ENCODE assay signal across 26 cellular contexts in genomic region chr1:223009421-223009820, GRCh38.
DNase-seq lines count a peak whose midpoint lies in the region; ATAC-seq and TF ChIP-seq lines count a peak whose summit lies in the region.
"Had no signal": no experiment of that assay in that cellular context is flagged by ENCODE, and none has a peak within 500 bp of the region (broad histone marks: within the 10 kb centered on the region; RNA-seq: fewer than 3 reads in every experiment).

No MANE protein-coding gene starts in this region.

- peaks cover 14% of the 10 kb centered on the region for H3K4me1 ChIP-seq in endodermal cell (ENCODE audit: control insufficient read depth, insufficient read depth, low read length)
- H3K4me1 ChIP-seq in thyroid gland = peaks cover 15 to 44% of the 10 kb centered on the region in 2 donors

- no peaks in the 10 kb centered on the region for H3K9me3 ChIP-seq in endodermal cell (ENCODE audit: control insufficient read depth, low read length)
- no peaks in the 10 kb centered on the region for H3K9me3 ChIP-seq in thyroid gland
- H3K9me3 ChIP-seq: SK-N-SH had no signal

- H3K27ac ChIP-seq in endodermal cell (ENCODE audit: low read depth, low read length) (no peak overlapping the region), thyroid gland (peak overlapping the region in 2 of 3 donors; percentile 3 to 30)
- H3K27ac ChIP-seq: BLaER1 treated with 17β-estradiol and CSF1 and Interleukin-3, amounts not matched to agents 10 nM and 100 nM; KMS-11 had no signal

- no peak for TF ChIP-seq POLR2A in thyroid gland (IDR thresholded peaks at IDR 0.05)

- H3K4me1 Mint-ChIP-seq in endodermal cell (peaks cover 49% of the 10 kb centered on the region), nephron progenitor cell (peaks cover 100% of the 10 kb centered on the region)

- H3K27ac Mint-ChIP-seq in endodermal cell (peak overlapping the region; percentile 34), nephron progenitor cell (peak overlapping the region; percentile 86)
- H3K27ac Mint-ChIP-seq: CD8-positive, alpha-beta T cell; HFFc6 had no signal

- H3K9me3 Mint-ChIP-seq in endodermal cell = no peaks in the 10 kb centered on the region
- no peaks in the 10 kb centered on the region for H3K9me3 Mint-ChIP-seq in nephron progenitor cell
- H3K9me3 Mint-ChIP-seq: CD8-positive, alpha-beta T cell; HFFc6 had no signal

- H3K36me3 Mint-ChIP-seq in endodermal cell (ENCODE audit: low read depth) = peaks cover 16% of the 10 kb centered on the region
- H3K36me3 Mint-ChIP-seq in nephron progenitor cell (ENCODE audit: low read depth) = peaks cover 20% of the 10 kb centered on the region

- DNase-seq in DMS79 treated with DMSO at 0.1 percent for 48 hours (lab: John Stamatoyannopoulos, UW) = peak; percentile 55
- no peak for DNase-seq in endodermal cell
- DNase-seq in nephron progenitor cell = no peak
- DNase-seq in thyroid gland = no peak
- DNase-seq in stimulated activated CD4-positive, alpha-beta T cell treated with anti-CD3 and anti-CD28 coated beads, Interleukin-2, amount 100 ng/mL, for 48 hours = no peak
- no peak for DNase-seq in stimulated activated CD4-positive, alpha-beta T cell treated with anti-CD3 and anti-CD28 coated beads, Interleukin-4, amount 100 ng/mL, for 24 hours
- DNase-seq: 8988T; Calu3; CD8-positive, alpha-beta T cell; DMS153; GDM1; HFFc6; IMR-90; MV-4-11; NCI-H1105 treated with DMSO at 0.1 percent for 48 hours; NCI-H2029 treated with DMSO at 0.1 percent for 48 hours; NCI-H226; NCI-H510A treated with DMSO at 0.1 percent for 48 hours; NCI-H774; NK-92 treated with Interleukin-12 subunit alpha and Interleukin-12 subunit beta, amount 100 ng/mL, for 24 hours; SIG-M5; SK-N-SH had no signal

- peaks cover 15% of the 10 kb centered on the region for H3K36me3 ChIP-seq in endodermal cell (ENCODE audit: control insufficient read depth, insufficient read depth, low read length)
- H3K36me3 ChIP-seq in thyroid gland = peaks cover 0 to under 1% of the 10 kb centered on the region in 2 donors

- no peak for ATAC-seq in GM18868 (IDR thresholded peaks at IDR 0.05; ENCODE audit: unreplicated experiment)
- ATAC-seq: CD8-positive, alpha-beta T cell; Panc1 had no signal

- H3K27me3 Mint-ChIP-seq in endodermal cell (ENCODE audit: insufficient read depth) = peaks cover 9% of the 10 kb centered on the region
- H3K27me3 Mint-ChIP-seq in nephron progenitor cell (ENCODE audit: low read depth, poor library complexity) = peaks cover 2% of the 10 kb centered on the region

- H3K27me3 ChIP-seq in endodermal cell (ENCODE audit: control insufficient read depth, insufficient read depth, low read length, poor library complexity, severe bottlenecking) (no peaks in the 10 kb centered on the region), thyroid gland (no peaks in the 10 kb centered on the region)
- H3K27me3 ChIP-seq: BLaER1 treated with 17β-estradiol and CSF1 and Interleukin-3, amounts not matched to agents 10 nM and 100 nM had no signal

- no peak overlapping the region for H3K4me3 Mint-ChIP-seq in endodermal cell
- H3K4me3 Mint-ChIP-seq in nephron progenitor cell = peak overlapping the region; percentile 45
- H3K4me3 Mint-ChIP-seq: CD8-positive, alpha-beta T cell; HFFc6 had no signal

- H3K4me3 ChIP-seq in endodermal cell (ENCODE audit: low read length) = no peak overlapping the region
- no peak overlapping the region for H3K4me3 ChIP-seq in thyroid gland (replicated peaks in 1 of 3)
- H3K4me3 ChIP-seq: BLaER1 treated with 17β-estradiol and CSF1 and Interleukin-3, amounts not matched to agents 10 nM and 100 nM had no signal

- H3K9ac ChIP-seq in endodermal cell (ENCODE audit: extremely low read depth, low read length, poor library complexity, severe bottlenecking) = no peak overlapping the region
- H3K9ac ChIP-seq: BLaER1 treated with 17β-estradiol and CSF1 and Interleukin-3, amounts not matched to agents 10 nM and 100 nM; KMS-11; SK-N-SH had no signal

- intact Hi-C loops in thyroid gland (cut with DNase I) = no loop called here

- TF ChIP-seq CTCF in endodermal cell (conservative IDR thresholded peaks at IDR 0.05) (no peak), nephron progenitor cell (IDR thresholded peaks at IDR 0.05) (no peak), thyroid gland (IDR thresholded peaks at IDR 0.05) (no peak)

- WGBS in endodermal cell (ENCODE audit: insufficient coverage in 1 of 2, insufficient read length in 1 of 2), 2 experiments = 71 to 94% methylated on average over 1 to 2 of the region's 3 CpGs
- WGBS in thyroid gland, 2 donors = 18 to 52% methylated on average over 3 of the region's 3 CpGs
